Comparison of ENCODE assay signal across 18 cellular contexts in genomic region chr5:137217599-137218200, GRCh38.
DNase-seq lines count a peak whose midpoint lies in the region; ATAC-seq and TF ChIP-seq lines count a peak whose summit lies in the region.
"Had no signal": no experiment of that assay in that cellular context is flagged by ENCODE, and none has a peak within 500 bp of the region (broad histone marks: within the 10 kb centered on the region; RNA-seq: fewer than 3 reads in every experiment).

No MANE protein-coding gene starts in this region.

- H3K9ac ChIP-seq in GM23248: no peak overlapping the region

- no peak overlapping the region for H2AFZ ChIP-seq in GM23248

- peaks cover 44% of the 10 kb centered on the region for H3F3A ChIP-seq in GM23248 (ENCODE audit: insufficient read depth)

- no peak for ATAC-seq in activated T-cell treated with anti-CD3 and anti-CD28 coated beads, Interleukin-2, amount 50 U/mL, for 72 hours (replicated peaks in 1 of 2)
- ATAC-seq in activated T-helper 17 cell treated with anti-CD3 and anti-CD28 coated beads, Interleukin-2, amount 50 U/mL, for 72 hours (replicated peaks): no peak

- DNase-seq in GM23248 (peak; percentile 58), SK-MEL-5 (ENCODE audit: low read depth, low spot score) (peak; percentile 11), epithelial cell of esophagus (ENCODE audit: low read depth) (peak; percentile 72), stromal cell of bone marrow (ENCODE audit: low read depth) (peak; percentile 30), GM20000 (ENCODE audit: low spot score) (no peak)
- DNase-seq in activated T-cell treated with anti-CD3 and anti-CD28 coated beads, Interleukin-2, amount 50 U/mL, for 72 hours: no peak
- DNase-seq: activated naive CD8-positive, alpha-beta T cell treated with anti-CD3 and anti-CD28 coated beads for 36 hours; activated T-cell treated with anti-CD3 and anti-CD28 coated beads, Interleukin-2, amount 50 U/mL, for 1 hour; cerebellar nuclear complex; heart left ventricle; NCI-H2227 treated with DMSO at 0.1 percent for 48 hours; sigmoid colon; stimulated activated CD4-positive, alpha-beta T cell treated with anti-CD3 and anti-CD28 coated beads, Interleukin-2, amount 100 ng/mL, for 48 hours; stimulated activated CD8-positive, alpha-beta memory T cell treated with anti-CD3 and anti-CD28 coated beads, Interleukin-4, amount 100 ng/mL, for 48 hours had no signal

- WGBS in GM23248 (ENCODE audit: low coverage in 1 of 2, low lambda C conversion rate in 2 of 2, missing lambda C conversion rate in 2 of 2), 2 experiments: 81 to 83% methylated on average over 6 of the region's 6 CpGs

- H3K9me3 Mint-ChIP-seq in activated T-cell treated with anti-CD3 and anti-CD28 coated beads, Interleukin-2, amount 50 U/mL, for 72 hours: no peaks in the 10 kb centered on the region
- no peaks in the 10 kb centered on the region for H3K9me3 Mint-ChIP-seq in activated T-helper 17 cell treated with anti-CD3 and anti-CD28 coated beads, Interleukin-2, amount 50 U/mL, for 72 hours
- H3K9me3 Mint-ChIP-seq: activated naive CD8-positive, alpha-beta T cell treated with anti-CD3 and anti-CD28 coated beads for 36 hours; mesothelial cell of epicardium had no signal

- peaks cover 49% of the 10 kb centered on the region for H3K4me1 ChIP-seq in GM23248 (ENCODE audit: insufficient read depth)

- H3K9me3 ChIP-seq in GM23248 (ENCODE audit: low read depth): no peaks in the 10 kb centered on the region
- H3K9me3 ChIP-seq: heart left ventricle, neutrophil, sigmoid colon, thoracic aorta had no signal

- no peak overlapping the region for H3K27ac Mint-ChIP-seq in activated T-cell treated with anti-CD3 and anti-CD28 coated beads, Interleukin-2, amount 50 U/mL, for 72 hours
- no peak overlapping the region for H3K27ac Mint-ChIP-seq in activated T-helper 17 cell treated with anti-CD3 and anti-CD28 coated beads, Interleukin-2, amount 50 U/mL, for 72 hours
- H3K27ac Mint-ChIP-seq: activated naive CD8-positive, alpha-beta T cell treated with anti-CD3 and anti-CD28 coated beads for 36 hours; mesothelial cell of epicardium had no signal

- peaks cover 0 to 1% of the 10 kb centered on the region in 2 donors for H3K36me3 Mint-ChIP-seq in activated T-cell treated with anti-CD3 and anti-CD28 coated beads, Interleukin-2, amount 50 U/mL, for 72 hours (ENCODE audit: insufficient read depth in 2 of 2)
- H3K36me3 Mint-ChIP-seq in activated T-helper 17 cell treated with anti-CD3 and anti-CD28 coated beads, Interleukin-2, amount 50 U/mL, for 72 hours (ENCODE audit: low read depth): no peaks in the 10 kb centered on the region
- H3K36me3 Mint-ChIP-seq: activated naive CD8-positive, alpha-beta T cell treated with anti-CD3 and anti-CD28 coated beads for 36 hours; mesothelial cell of epicardium had no signal

- H3K27me3 ChIP-seq in GM23248 (replicated peaks; ENCODE audit: insufficient read depth): no peaks in the 10 kb centered on the region
- H3K27me3 ChIP-seq: heart left ventricle, neutrophil, sigmoid colon had no signal

- no peaks in the 10 kb centered on the region for H3K4me1 Mint-ChIP-seq in activated T-cell treated with anti-CD3 and anti-CD28 coated beads, Interleukin-2, amount 50 U/mL, for 72 hours (ENCODE audit: low read depth)
- H3K4me1 Mint-ChIP-seq in activated T-helper 17 cell treated with anti-CD3 and anti-CD28 coated beads, Interleukin-2, amount 50 U/mL, for 72 hours: no peaks in the 10 kb centered on the region
- H3K4me1 Mint-ChIP-seq: activated naive CD8-positive, alpha-beta T cell treated with anti-CD3 and anti-CD28 coated beads for 36 hours had no signal

- H3K79me2 ChIP-seq in GM23248 (ENCODE audit: insufficient read depth): peaks cover 48% of the 10 kb centered on the region

- H3K9me2 ChIP-seq in GM23248 (ENCODE audit: insufficient read depth): no peaks in the 10 kb centered on the region

- no peak overlapping the region for H3K4me3 Mint-ChIP-seq in activated T-cell treated with anti-CD3 and anti-CD28 coated beads, Interleukin-2, amount 50 U/mL, for 72 hours
- H3K4me3 Mint-ChIP-seq in activated T-helper 17 cell treated with anti-CD3 and anti-CD28 coated beads, Interleukin-2, amount 50 U/mL, for 72 hours: no peak overlapping the region
- H3K4me3 Mint-ChIP-seq: activated naive CD8-positive, alpha-beta T cell treated with anti-CD3 and anti-CD28 coated beads for 36 hours; mesothelial cell of epicardium had no signal

- in situ Hi-C loops in GM23248 (cut with MboI) (loop anchor here (10.0 kb wide), 1 partner anchor 403 kb away; no protein-coding TSS in a partner anchor), SK-MEL-5 (cut with HindIII; ENCODE audit: low pct_unique_long_range_greater_than_20kb, low sequenced_read_pairs) (no loop called here)

- no peaks in the 10 kb centered on the region for H3K36me3 ChIP-seq in GM23248 (ENCODE audit: low read depth)
- H3K36me3 ChIP-seq: heart left ventricle, neutrophil, sigmoid colon, thoracic aorta had no signal

- H3K4me3 ChIP-seq in GM23248: no peak overlapping the region
- no peak overlapping the region for H3K4me3 ChIP-seq in epithelial cell of esophagus (ENCODE audit: low read length)
- H3K4me3 ChIP-seq: heart left ventricle, sigmoid colon, thoracic aorta had no signal

- H3K27ac ChIP-seq in GM23248: peak overlapping the region; percentile 23
- H3K27ac ChIP-seq: heart left ventricle, neutrophil, sigmoid colon, thoracic aorta had no signal

- TF ChIP-seq CTCF in epithelial cell of esophagus (IDR thresholded peaks at IDR 0.05; ENCODE audit: insufficient read depth, low read depth, low read length, missing control alignments) (no peak), GM20000 (IDR thresholded peaks at IDR 0.05; ENCODE audit: extremely low read depth, missing control alignments) (no peak)

- no peaks in the 10 kb centered on the region for H3K27me3 Mint-ChIP-seq in activated T-cell treated with anti-CD3 and anti-CD28 coated beads, Interleukin-2, amount 50 U/mL, for 72 hours (ENCODE audit: low read depth)
- peaks cover 4% of the 10 kb centered on the region for H3K27me3 Mint-ChIP-seq in activated T-helper 17 cell treated with anti-CD3 and anti-CD28 coated beads, Interleukin-2, amount 50 U/mL, for 72 hours

- peaks cover 17% of the 10 kb centered on the region; the same call in 1 of the 2 replicates for H4K20me1 ChIP-seq in GM23248 (ENCODE audit: insufficient read depth)

- no peak overlapping the region for H3K4me2 ChIP-seq in GM23248 (ENCODE audit: unreplicated experiment)

Comparison
In these comparisons a context has a peak if more than half of its experiments do, and no peak if none do; other contexts are left out.
1. DNase-seq: peak in GM23248 (single experiment), SK-MEL-5 (single experiment), epithelial cell of esophagus (single experiment) and stromal cell of bone marrow (single experiment); none in GM20000 (single experiment) and activated T-cell treated with anti-CD3 and anti-CD28 coated beads, Interleukin-2, amount 50 U/mL, for 72 hours (0 of 2).